9 cellular contexts compared by ENCODE assay signal in genomic region chr1:110872745-110873435, GRCh38. TPM values are rescaled to one million over a fixed set of nuclear protein-coding genes. Genes with fewer than 3 reads are reported as not detected.
DNase-seq lines count a peak whose midpoint lies in the region; ATAC-seq and TF ChIP-seq lines count a peak whose summit lies in the region.
"Had no signal": no experiment of that assay in that cellular context is flagged by ENCODE, and none has a peak within 500 bp of the region (broad histone marks: within the 10 kb centered on the region; RNA-seq: fewer than 3 reads in every experiment).

TSS of gene CD53 (plus strand) at chr1:110873148. CDS start at chr1:110891409, 18,261 bp downstream.

- DNase-seq in colonic mucosa = peak; percentile 26
- DNase-seq in sciatic nerve (ENCODE audit: low spot score) = no peak
- DNase-seq in G401 (ENCODE audit: low spot score) = no peak
- no peak for DNase-seq in WERI-Rb-1

- H3K9me3 ChIP-seq in colonic mucosa (no peaks in the 10 kb centered on the region), WERI-Rb-1 (ENCODE audit: severe bottlenecking) (no peaks in the 10 kb centered on the region)

- ATAC-seq in HG02973 (IDR thresholded peaks at IDR 0.05; ENCODE audit: unreplicated experiment) (peak; percentile 55), sciatic nerve (peak; percentile 67), SK-N-SH treated with all-trans-retinoic acid at 6 μM for 48 hours (no peak)

- peak within 1 kb of the TSS; percentile 13 to 55 for H3K9ac ChIP-seq in colonic mucosa (ENCODE audit: low read depth in 2 of 2, low read length in 2 of 2)

- H3K27ac ChIP-seq in colonic mucosa (peak within 1 kb of the TSS; percentile 69), WERI-Rb-1 (no peak within 1 kb of the TSS)

- H3K4me1 ChIP-seq in colonic mucosa = no peaks in the 10 kb centered on the region

- H3K36me3 ChIP-seq in colonic mucosa = no peaks in the 10 kb centered on the region
- no peaks in the 10 kb centered on the region for H3K36me3 ChIP-seq in WERI-Rb-1

- in situ Hi-C loops in GM18951 (cut with MboI; ENCODE audit: low sequenced_read_pairs, unreplicated experiment) (no loop called here), G401 (cut with HindIII; ENCODE audit: low sequenced_read_pairs) (no loop called here)

- H3K27me3 ChIP-seq in colonic mucosa = no peaks in the 10 kb centered on the region
- H3K27me3 ChIP-seq in WERI-Rb-1 (ENCODE audit: insufficient read depth, low read depth, severe bottlenecking) = no peaks in the 10 kb centered on the region

- peak within 1 kb of the TSS; percentile 32 for H3K4me3 ChIP-seq in colonic mucosa
- no peak within 1 kb of the TSS for H3K4me3 ChIP-seq in WERI-Rb-1 (ENCODE audit: low read depth, low read length)

- TF ChIP-seq POLR2A in GM18951 (IDR thresholded peaks at IDR 0.05; ENCODE audit: extremely low read depth, insufficient read depth, insufficient read length) = peak; percentile 65

- TF ChIP-seq CTCF in colonic mucosa (IDR thresholded peaks at IDR 0.05) (no peak), WERI-Rb-1 (IDR thresholded peaks at IDR 0.05; ENCODE audit: low read depth, low read length) (no peak)

- intact Hi-C loops in T-helper 1 cell treated with Interleukin-12 subunit alpha and Interleukin-12 subunit beta and Interleukin-4 antibody, amounts not matched to agents 30 ng/mL and 1 ng/mL, for 36 hours (cut with micrococcal nuclease) = loop anchor here (1.0 to 10.0 kb wide), 5 partner anchors 8 to 968 kb away; partner anchors contain the start of gene LAMTOR5
- intact Hi-C loops in colonic mucosa (cut with DNase I) (no loop called here), sciatic nerve (cut with DNase I) (no loop called here)

TF ChIP-seq in SK-N-SH treated with all-trans-retinoic acid at 6 μM for 48 hours, 23 proteins besides CTCF, POLR2A, EP300 and RAD21:
- TF ChIP-seq RARB (CRISPR knock-in tag; IDR thresholded peaks at IDR 0.05) (no peak), CREB5 (CRISPR knock-in tag; IDR thresholded peaks at IDR 0.05; ENCODE audit: low read depth) (no peak), ZNF70 (CRISPR knock-in tag; IDR thresholded peaks at IDR 0.05) (no peak), ZNF8 (CRISPR knock-in tag; IDR thresholded peaks at IDR 0.05) (no peak), TOX (CRISPR knock-in tag; IDR thresholded peaks at IDR 0.05; ENCODE audit: borderline replicate concordance) (no peak), GLIS3 (CRISPR knock-in tag; IDR thresholded peaks at IDR 0.05) (no peak), CSRNP3 (CRISPR knock-in tag; IDR thresholded peaks at IDR 0.05) (no peak), ARNTL (CRISPR knock-in tag; IDR thresholded peaks at IDR 0.05; ENCODE audit: borderline replicate concordance, low read depth) (no peak), POU6F1 (CRISPR knock-in tag; IDR thresholded peaks at IDR 0.05; ENCODE audit: borderline replicate concordance, low read depth) (no peak), BACH2 (CRISPR knock-in tag; IDR thresholded peaks at IDR 0.05; ENCODE audit: borderline replicate concordance) (no peak), TSHZ2 (CRISPR knock-in tag; IDR thresholded peaks at IDR 0.05) (no peak), CSDC2 (CRISPR knock-in tag; IDR thresholded peaks at IDR 0.05) (no peak), ZFP30 (CRISPR knock-in tag; IDR thresholded peaks at IDR 0.05) (no peak), PATZ1 (CRISPR knock-in tag; IDR thresholded peaks at IDR 0.05; ENCODE audit: borderline replicate concordance) (no peak), ZC3H10 (CRISPR knock-in tag; IDR thresholded peaks at IDR 0.05) (no peak), ESRRG (CRISPR knock-in tag; IDR thresholded peaks at IDR 0.05) (no peak), OSR1 (CRISPR knock-in tag; IDR thresholded peaks at IDR 0.05) (no peak), TCF4 (CRISPR knock-in tag; IDR thresholded peaks at IDR 0.05; ENCODE audit: borderline replicate concordance) (no peak), SNAI2 (CRISPR knock-in tag; IDR thresholded peaks at IDR 0.05) (no peak), ISL1 (CRISPR knock-in tag; IDR thresholded peaks at IDR 0.05) (no peak)
TF ChIP-seq in SK-N-SH treated with all-trans-retinoic acid at 6 μM for 48 hours: peak in this region for 0.

RNA-seq across cellular contexts. Expression of gene CD53, which starts in this region (rescaled TPM):
- 581 and 589 TPM in 2 replicates for total RNA-seq in T-helper 1 cell treated with Interleukin-12 subunit alpha and Interleukin-12 subunit beta and Interleukin-4 antibody, amounts not matched to agents 30 ng/mL and 1 ng/mL, for 36 hours
- total RNA-seq in colonic mucosa = 10 to 100 TPM in 1 of 2 donors, 1 to 10 TPM in 1; 7.4 to 15.8 TPM
- 40.0 TPM for total RNA-seq in sciatic nerve
- not detected in 2 replicates for total RNA-seq in G401 (2014; rRNA removed; shearing (Covaris generic))
- total RNA-seq: SK-MEL-5 had no signal

Comparison
In these comparisons a context has a peak if more than half of its experiments do, and no peak if none do; other contexts are left out.
1. RNA of gene CD53 (total RNA-seq): 581 to 589 TPM in T-helper 1 cell treated with Interleukin-12 subunit alpha and Interleukin-12 subunit beta and Interleukin-4 antibody, amounts not matched to agents 30 ng/mL and 1 ng/mL, for 36 hours; 40.0 TPM in sciatic nerve (single experiment), 7.4 to 15.8 TPM in colonic mucosa and not detected in G401; every median in the first group is over 10 times any median in the second.